In the genomic region with DNA sequence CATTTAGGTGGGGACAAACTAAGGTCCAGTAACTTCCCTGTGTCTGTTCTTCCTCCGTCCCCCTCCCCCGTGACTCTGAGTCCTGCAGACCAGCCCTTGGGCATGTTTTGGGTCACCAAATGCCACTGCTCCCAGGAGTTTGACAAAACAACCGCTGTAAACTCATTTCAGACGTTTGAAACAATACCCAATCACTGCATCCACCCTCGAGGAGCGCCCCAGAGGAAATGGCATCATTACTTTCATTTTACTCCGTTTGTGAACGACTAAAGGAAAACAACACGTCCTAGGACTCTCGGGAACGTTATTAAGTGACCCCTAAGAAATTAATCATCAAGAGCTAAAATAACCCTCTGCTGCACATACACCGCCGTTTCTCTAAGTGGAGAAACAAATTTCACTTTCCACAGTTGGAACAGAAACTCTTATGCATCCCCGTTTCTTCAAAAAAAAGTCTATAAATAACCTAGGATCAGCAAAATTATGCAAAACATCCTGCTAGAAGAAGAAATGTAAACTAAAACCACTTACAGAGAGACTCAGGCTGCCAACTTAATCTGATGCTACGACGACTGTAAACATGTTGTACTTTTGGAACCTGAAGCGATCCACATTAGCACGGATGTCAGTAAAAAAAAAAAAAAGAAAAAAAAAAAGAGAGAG, we compare ENCODE assay signal across 2 cellular contexts.
TF ChIP-seq lines count a peak whose summit lies in the region.

No MANE protein-coding gene starts in this region.

TF ChIP-seq in HEK293, 187 proteins besides CTCF, POLR2A, EP300 and RAD21 (continued from another document):
- TF ChIP-seq, protein P1, sequence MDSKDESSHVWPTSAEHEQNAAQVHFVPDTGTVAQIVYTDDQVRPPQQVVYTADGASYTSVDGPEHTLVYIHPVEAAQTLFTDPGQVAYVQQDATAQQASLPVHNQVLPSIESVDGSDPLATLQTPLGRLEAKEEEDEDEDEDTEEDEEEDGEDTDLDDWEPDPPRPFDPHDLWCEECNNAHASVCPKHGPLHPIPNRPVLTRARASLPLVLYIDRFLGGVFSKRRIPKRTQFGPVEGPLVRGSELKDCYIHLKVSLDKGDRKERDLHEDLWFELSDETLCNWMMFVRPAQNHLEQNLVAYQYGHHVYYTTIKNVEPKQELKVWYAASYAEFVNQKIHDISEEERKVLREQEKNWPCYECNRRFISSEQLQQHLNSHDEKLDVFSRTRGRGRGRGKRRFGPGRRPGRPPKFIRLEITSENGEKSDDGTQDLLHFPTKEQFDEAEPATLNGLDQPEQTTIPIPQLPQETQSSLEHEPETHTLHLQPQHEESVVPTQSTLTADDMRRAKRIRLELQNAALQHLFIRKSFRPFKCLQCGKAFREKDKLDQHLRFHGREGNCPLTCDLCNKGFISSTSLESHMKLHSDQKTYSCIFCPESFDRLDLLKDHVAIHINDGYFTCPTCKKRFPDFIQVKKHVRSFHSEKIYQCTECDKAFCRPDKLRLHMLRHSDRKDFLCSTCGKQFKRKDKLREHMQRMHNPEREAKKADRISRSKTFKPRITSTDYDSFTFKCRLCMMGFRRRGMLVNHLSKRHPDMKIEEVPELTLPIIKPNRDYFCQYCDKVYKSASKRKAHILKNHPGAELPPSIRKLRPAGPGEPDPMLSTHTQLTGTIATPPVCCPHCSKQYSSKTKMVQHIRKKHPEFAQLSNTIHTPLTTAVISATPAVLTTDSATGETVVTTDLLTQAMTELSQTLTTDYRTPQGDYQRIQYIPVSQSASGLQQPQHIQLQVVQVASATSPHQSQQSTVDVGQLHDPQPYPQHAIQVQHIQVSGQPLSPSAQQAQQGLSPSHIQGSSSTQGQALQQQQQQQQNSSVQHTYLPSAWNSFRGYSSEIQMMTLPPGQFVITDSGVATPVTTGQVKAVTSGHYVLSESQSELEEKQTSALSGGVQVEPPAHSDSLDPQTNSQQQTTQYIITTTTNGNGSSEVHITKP (tag by site-specific recombination; IDR thresholded peaks at IDR 0.05) = no peak
- no peak for TF ChIP-seq SCRT1 (tag by site-specific recombination; IDR thresholded peaks at IDR 0.05; ENCODE audit: borderline replicate concordance)
- TF ChIP-seq, protein P2, sequence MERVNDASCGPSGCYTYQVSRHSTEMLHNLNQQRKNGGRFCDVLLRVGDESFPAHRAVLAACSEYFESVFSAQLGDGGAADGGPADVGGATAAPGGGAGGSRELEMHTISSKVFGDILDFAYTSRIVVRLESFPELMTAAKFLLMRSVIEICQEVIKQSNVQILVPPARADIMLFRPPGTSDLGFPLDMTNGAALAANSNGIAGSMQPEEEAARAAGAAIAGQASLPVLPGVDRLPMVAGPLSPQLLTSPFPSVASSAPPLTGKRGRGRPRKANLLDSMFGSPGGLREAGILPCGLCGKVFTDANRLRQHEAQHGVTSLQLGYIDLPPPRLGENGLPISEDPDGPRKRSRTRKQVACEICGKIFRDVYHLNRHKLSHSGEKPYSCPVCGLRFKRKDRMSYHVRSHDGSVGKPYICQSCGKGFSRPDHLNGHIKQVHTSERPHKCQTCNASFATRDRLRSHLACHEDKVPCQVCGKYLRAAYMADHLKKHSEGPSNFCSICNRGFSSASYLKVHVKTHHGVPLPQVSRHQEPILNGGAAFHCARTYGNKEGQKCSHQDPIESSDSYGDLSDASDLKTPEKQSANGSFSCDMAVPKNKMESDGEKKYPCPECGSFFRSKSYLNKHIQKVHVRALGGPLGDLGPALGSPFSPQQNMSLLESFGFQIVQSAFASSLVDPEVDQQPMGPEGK (tag by site-specific recombination; IDR thresholded peaks at IDR 0.05) = no peak

TF ChIP-seq in WTC11, 78 proteins besides CTCF, POLR2A, EP300 and RAD21 (continued from another document):
- TF ChIP-seq ZNF532 (CRISPR knock-in tag; IDR thresholded peaks at IDR 0.05; ENCODE audit: borderline replicate concordance) (no peak), TCF7 (CRISPR knock-in tag; IDR thresholded peaks at IDR 0.05; ENCODE audit: low read depth) (no peak), IRF2 (CRISPR knock-in tag; IDR thresholded peaks at IDR 0.05; ENCODE audit: borderline replicate concordance, low read depth) (no peak), EMX1 (CRISPR knock-in tag; IDR thresholded peaks at IDR 0.05) (no peak), MXD4 (CRISPR knock-in tag; IDR thresholded peaks at IDR 0.05; ENCODE audit: borderline replicate concordance) (no peak), NFYB (CRISPR knock-in tag; conservative IDR thresholded peaks at IDR 0.05; ENCODE audit: low read depth) (no peak), ZNF138 (CRISPR knock-in tag; conservative IDR thresholded peaks at IDR 0.05) (no peak), CDX4 (CRISPR knock-in tag; IDR thresholded peaks at IDR 0.05; ENCODE audit: borderline replicate concordance) (no peak), IRF1 (CRISPR knock-in tag; IDR thresholded peaks at IDR 0.05) (no peak), KAT7 (CRISPR knock-in tag; IDR thresholded peaks at IDR 0.05; ENCODE audit: borderline replicate concordance) (no peak)
- TF ChIP-seq, protein P3, sequence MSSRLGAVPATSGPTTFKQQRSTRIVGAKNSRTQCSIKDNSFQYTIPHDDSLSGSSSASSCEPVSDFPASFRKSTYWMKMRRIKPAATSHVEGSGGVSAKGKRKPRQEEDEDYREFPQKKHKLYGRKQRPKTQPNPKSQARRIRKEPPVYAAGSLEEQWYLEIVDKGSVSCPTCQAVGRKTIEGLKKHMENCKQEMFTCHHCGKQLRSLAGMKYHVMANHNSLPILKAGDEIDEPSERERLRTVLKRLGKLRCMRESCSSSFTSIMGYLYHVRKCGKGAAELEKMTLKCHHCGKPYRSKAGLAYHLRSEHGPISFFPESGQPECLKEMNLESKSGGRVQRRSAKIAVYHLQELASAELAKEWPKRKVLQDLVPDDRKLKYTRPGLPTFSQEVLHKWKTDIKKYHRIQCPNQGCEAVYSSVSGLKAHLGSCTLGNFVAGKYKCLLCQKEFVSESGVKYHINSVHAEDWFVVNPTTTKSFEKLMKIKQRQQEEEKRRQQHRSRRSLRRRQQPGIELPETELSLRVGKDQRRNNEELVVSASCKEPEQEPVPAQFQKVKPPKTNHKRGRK (CRISPR knock-in tag; IDR thresholded peaks at IDR 0.05; ENCODE audit: borderline replicate concordance) = no peak
- TF ChIP-seq, protein P4, sequence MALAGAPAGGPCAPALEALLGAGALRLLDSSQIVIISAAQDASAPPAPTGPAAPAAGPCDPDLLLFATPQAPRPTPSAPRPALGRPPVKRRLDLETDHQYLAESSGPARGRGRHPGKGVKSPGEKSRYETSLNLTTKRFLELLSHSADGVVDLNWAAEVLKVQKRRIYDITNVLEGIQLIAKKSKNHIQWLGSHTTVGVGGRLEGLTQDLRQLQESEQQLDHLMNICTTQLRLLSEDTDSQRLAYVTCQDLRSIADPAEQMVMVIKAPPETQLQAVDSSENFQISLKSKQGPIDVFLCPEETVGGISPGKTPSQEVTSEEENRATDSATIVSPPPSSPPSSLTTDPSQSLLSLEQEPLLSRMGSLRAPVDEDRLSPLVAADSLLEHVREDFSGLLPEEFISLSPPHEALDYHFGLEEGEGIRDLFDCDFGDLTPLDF (CRISPR knock-in tag; IDR thresholded peaks at IDR 0.05) = no peak
